Comparison of ENCODE assay signal across 1 cellular context in the genomic region with DNA sequence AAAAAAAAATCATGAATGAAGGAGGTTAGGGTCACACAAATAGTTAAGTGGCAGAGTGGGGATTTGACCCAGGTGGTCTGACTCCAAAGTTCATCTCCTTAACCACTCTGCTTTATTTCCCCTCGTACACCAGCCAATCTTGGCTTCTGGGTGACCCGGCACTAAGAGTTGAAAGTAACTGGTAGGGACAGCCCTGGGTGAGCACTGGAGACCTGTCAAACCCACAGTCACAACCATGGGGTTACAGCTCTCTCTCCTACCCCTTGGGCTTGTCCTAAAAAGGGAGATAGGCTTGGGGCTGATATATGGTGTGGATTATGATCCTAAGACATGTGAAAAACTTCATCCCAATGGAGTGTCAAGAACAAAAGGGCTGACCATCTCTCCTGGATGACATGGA.
TF ChIP-seq lines count a peak whose summit lies in the region.

No MANE protein-coding gene starts in this region.

TF ChIP-seq in IMR-90, 13 proteins besides CTCF, POLR2A, EP300 and RAD21 (continued from another document):
- TF ChIP-seq, protein P1, sequence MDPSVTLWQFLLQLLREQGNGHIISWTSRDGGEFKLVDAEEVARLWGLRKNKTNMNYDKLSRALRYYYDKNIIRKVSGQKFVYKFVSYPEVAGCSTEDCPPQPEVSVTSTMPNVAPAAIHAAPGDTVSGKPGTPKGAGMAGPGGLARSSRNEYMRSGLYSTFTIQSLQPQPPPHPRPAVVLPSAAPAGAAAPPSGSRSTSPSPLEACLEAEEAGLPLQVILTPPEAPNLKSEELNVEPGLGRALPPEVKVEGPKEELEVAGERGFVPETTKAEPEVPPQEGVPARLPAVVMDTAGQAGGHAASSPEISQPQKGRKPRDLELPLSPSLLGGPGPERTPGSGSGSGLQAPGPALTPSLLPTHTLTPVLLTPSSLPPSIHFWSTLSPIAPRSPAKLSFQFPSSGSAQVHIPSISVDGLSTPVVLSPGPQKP (IDR thresholded peaks at IDR 0.05; ENCODE audit: borderline replicate concordance, low read depth, low read length), result no peak
- no peak for TF ChIP-seq RCOR1 (IDR thresholded peaks at IDR 0.05; ENCODE audit: insufficient replicate concordance, low read length)
- TF ChIP-seq, protein P2, sequence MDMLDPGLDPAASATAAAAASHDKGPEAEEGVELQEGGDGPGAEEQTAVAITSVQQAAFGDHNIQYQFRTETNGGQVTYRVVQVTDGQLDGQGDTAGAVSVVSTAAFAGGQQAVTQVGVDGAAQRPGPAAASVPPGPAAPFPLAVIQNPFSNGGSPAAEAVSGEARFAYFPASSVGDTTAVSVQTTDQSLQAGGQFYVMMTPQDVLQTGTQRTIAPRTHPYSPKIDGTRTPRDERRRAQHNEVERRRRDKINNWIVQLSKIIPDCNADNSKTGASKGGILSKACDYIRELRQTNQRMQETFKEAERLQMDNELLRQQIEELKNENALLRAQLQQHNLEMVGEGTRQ (IDR thresholded peaks at IDR 0.05; ENCODE audit: low read depth, low read length), result no peak
- TF ChIP-seq BHLHE40 (IDR thresholded peaks at IDR 0.05; ENCODE audit: low read depth, low read length), result no peak
- no peak for TF ChIP-seq NFE2L2 (IDR thresholded peaks at IDR 0.05; ENCODE audit: low read depth, low read length)
- no peak for TF ChIP-seq FOS (IDR thresholded peaks at IDR 0.05; ENCODE audit: low read depth, low read length)
- TF ChIP-seq MAFK (IDR thresholded peaks at IDR 0.05; ENCODE audit: low read depth, low read length), result no peak
- no peak for TF ChIP-seq SMC3 (IDR thresholded peaks at IDR 0.05; ENCODE audit: low read depth, low read length)
- no peak for TF ChIP-seq CEBPB (IDR thresholded peaks at IDR 0.05; ENCODE audit: low read depth, low read length)
- TF ChIP-seq CHD1 (IDR thresholded peaks at IDR 0.05; ENCODE audit: low read depth, low read length), result no peak
